8 cellular contexts compared by ENCODE assay signal in the genomic region with DNA sequence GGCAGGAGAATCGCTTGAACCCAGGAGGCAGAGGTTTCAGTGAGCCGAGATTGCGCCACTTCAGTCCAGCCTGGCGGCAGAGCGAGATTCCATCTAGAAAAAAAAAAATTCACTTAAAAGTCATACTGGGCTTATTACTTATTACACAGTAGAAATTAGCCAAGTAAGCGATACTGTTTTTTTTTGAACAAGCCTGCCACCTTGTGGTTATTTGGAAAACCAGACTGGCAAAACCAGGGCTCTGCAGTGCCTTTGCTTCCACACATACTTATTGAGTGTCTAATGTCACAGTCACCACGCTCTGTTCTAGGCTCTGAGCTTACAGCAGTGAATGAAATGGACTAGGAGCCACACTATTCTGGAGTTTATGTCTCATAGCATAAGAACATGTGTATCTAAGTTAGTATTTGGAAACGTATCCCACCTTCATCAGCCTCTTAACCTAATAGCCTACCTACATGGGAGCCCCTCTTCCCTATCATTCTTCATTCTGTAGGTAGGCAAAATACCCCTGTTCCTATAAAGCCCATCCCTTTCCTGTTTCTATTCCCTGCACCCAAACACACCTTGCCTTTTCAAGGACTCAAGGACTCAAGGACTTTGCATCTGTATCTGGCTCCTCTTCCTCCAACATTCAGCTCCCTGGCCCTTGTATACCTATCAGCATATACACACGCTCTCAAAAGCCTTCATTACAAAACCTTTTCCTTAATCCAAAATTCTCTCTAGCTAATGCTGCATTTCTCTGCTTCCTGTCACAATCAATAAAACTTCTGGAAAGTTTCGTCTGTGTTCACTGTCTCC. TPM values are rescaled to one million over a fixed set of nuclear protein-coding genes. Genes with fewer than 3 reads are reported as not detected.
A peak's percentile ranks its signal among the peaks of the same experiment; 100 is the strongest.
DNase-seq lines count a peak whose midpoint lies in the region; ATAC-seq, FAIRE-seq and TF ChIP-seq lines count a peak whose summit lies in the region.

No MANE protein-coding gene starts in this region.

- no peaks in the 10 kb centered on the region for H4K20me1 ChIP-seq in GM12878 (ENCODE audit: control insufficient read depth, insufficient read depth)

- SMC1A ChIA-PET in GM12878 (lab: Charles Lee; ENCODE audit: uncharacterized antibody, unreplicated experiment), result interaction anchor here (1.6 kb wide), 1 partner anchor 10 kb away, joined by 3 read pairs; no protein-coding TSS in a partner anchor

- in situ Hi-C loops in GM12878 (cut with MboI), result no loop called here

- DNase-seq in COLO668 (lab: John Stamatoyannopoulos, UW; ENCODE audit: unreplicated experiment) (peak; percentile 15), GM19238 (ENCODE audit: insufficient read length, low spot score) (peak; percentile 28), NCI-H524 treated with DMSO at 0.1 percent for 48 hours (lab: John Stamatoyannopoulos, UW) (peak; percentile 66), GM12878 (ENCODE audit: low read depth, low spot score) (no peak), inferior parietal cortex (ENCODE audit: extremely low spot score) (peak; percentile 90), suprapubic skin (ENCODE audit: low spot score in 2 of 2) (no peak)
- no peak for DNase-seq in activated CD8-positive, alpha-beta memory T cell treated with anti-CD3 and anti-CD28 coated beads for 24 hours

- WGBS in GM12878 (ENCODE audit: insufficient coverage, insufficient replicate concordance, low lambda C conversion rate, missing lambda C conversion rate), result 20% methylated on average over 10 of the region's 10 CpGs
- 21% methylated on average over 10 of the region's 10 CpGs for WGBS in suprapubic skin

- RAD21 ChIA-PET in GM12878 (lab: Charles Lee; ENCODE audit: unreplicated experiment), result no interaction called here

- H3K4me2 ChIP-seq in GM12878 (ENCODE audit: control insufficient read depth, insufficient read depth), result no peak overlapping the region

- no peak for TF ChIP-seq POLR2A in GM12878 (IDR thresholded peaks at IDR 0.05; ENCODE audit: low read depth, low read length)
- no peak for TF ChIP-seq POLR2A in suprapubic skin (IDR thresholded peaks at IDR 0.05)

- no peak overlapping the region for H2AFZ ChIP-seq in GM12878 (ENCODE audit: control insufficient read depth, low read depth, low read length)

- TF ChIP-seq CTCF in GM12878 (IDR thresholded peaks at IDR 0.05 in 2 of 3, conservative IDR thresholded peaks at IDR 0.05 in 1 of 3; ENCODE audit: control insufficient read depth in 2 of 3, extremely low read depth in 1 of 3, insufficient read depth in 1 of 3, low read depth in 3 of 3, low read length in 3 of 3), result peak; percentile 55 to 70 (median 61)
- peak; percentile 28 to 66 for TF ChIP-seq CTCF in suprapubic skin (IDR thresholded peaks at IDR 0.05)

- no peak for TF ChIP-seq EP300 in GM12878 (IDR thresholded peaks at IDR 0.05; ENCODE audit: borderline replicate concordance in 1 of 2, control insufficient read depth in 1 of 2, low read depth in 2 of 2, low read length in 2 of 2)
- no peak for TF ChIP-seq EP300 in suprapubic skin (IDR thresholded peaks at IDR 0.05)

- POLR2A ChIA-PET in GM12878 (lab: Charles Lee), result no interaction called here

- FAIRE-seq in GM12878 (lab: Jason Lieb, UNC), result peak; percentile 76

- H3K9me3 ChIP-seq in GM12878 (replicated peaks; ENCODE audit: control insufficient read depth, insufficient read depth, low read length) (no peaks in the 10 kb centered on the region), suprapubic skin (no peaks in the 10 kb centered on the region)

- TF ChIP-seq RAD21 in GM12878 (IDR thresholded peaks at IDR 0.05; ENCODE audit: insufficient read depth, low read depth, low read length), result peak; percentile 49

- BruUV-seq in GM12878 (replicated peaks; lab: Mats Ljungman, UMichigan), result no TSS peak

- H3K4me1 ChIP-seq in GM12878 (ENCODE audit: control insufficient read depth, insufficient read depth, low read length) (no peaks in the 10 kb centered on the region), suprapubic skin (no peaks in the 10 kb centered on the region)

- H3K27me3 ChIP-seq in GM12878 (replicated peaks in 1 of 2; ENCODE audit: control insufficient read depth in 2 of 2, insufficient read depth in 2 of 2, low read length in 1 of 2) (no peaks in the 10 kb centered on the region), suprapubic skin (peaks cover 8% of the 10 kb centered on the region)

- no peaks in the 10 kb centered on the region for H3K79me2 ChIP-seq in GM12878 (ENCODE audit: control insufficient read depth, insufficient read depth, low read length)

- ATAC-seq in HG03565 (IDR thresholded peaks at IDR 0.05; ENCODE audit: unreplicated experiment), result peak; percentile 83
- ATAC-seq in GM12878, result peak; percentile 94

- CTCF ChIA-PET in GM12878 (lab: Yijun Ruan, JAX), result interaction anchor here (1.4 to 4.4 kb wide), 5 partner anchors 12 to 1103 kb away, joined by 3 to 26 read pairs (median 5); no protein-coding TSS in a partner anchor

- no peak overlapping the region for H3K27ac ChIP-seq in GM12878 (ENCODE audit: control insufficient read depth, insufficient read depth)
- no peak overlapping the region for H3K27ac ChIP-seq in suprapubic skin

- intact Hi-C loops in GM12878 (cut with micrococcal nuclease; ENCODE audit: unreplicated experiment), result loop anchor here (5.0 kb wide), 1 partner anchor 716 kb away; no protein-coding TSS in a partner anchor

- no peak overlapping the region for H3K4me3 ChIP-seq in GM12878
- H3K4me3 ChIP-seq in suprapubic skin, result no peak overlapping the region

- no peak overlapping the region for H3K9ac ChIP-seq in GM12878 (ENCODE audit: control insufficient read depth, insufficient read depth, low read length)

- H3K36me3 ChIP-seq in GM12878 (ENCODE audit: control insufficient read depth in 2 of 2, insufficient read depth in 2 of 2, low read length in 1 of 2), result no peaks in the 10 kb centered on the region
- no peaks in the 10 kb centered on the region for H3K36me3 ChIP-seq in suprapubic skin

TF ChIP-seq in GM12878, 131 proteins besides CTCF, POLR2A, EP300 and RAD21:
- TF ChIP-seq SMC3 (IDR thresholded peaks at IDR 0.05; ENCODE audit: borderline replicate concordance, low read length) (peak; percentile 33; the same call in 1 of the 2 replicates), RUNX3 (IDR thresholded peaks at IDR 0.05; ENCODE audit: low read length) (peak; percentile 35; the same call in 1 of the 2 replicates), KLF5 (IDR thresholded peaks at IDR 0.05; ENCODE audit: partially characterized antibody) (no peak)

RNA-seq across cellular contexts. Expression of a gene that starts 13.9 kb away (rescaled TPM):
- total RNA-seq in GM12878 (2013; cell fraction: nucleolus; rRNA removed), result 26.2 and 27.4 TPM in 2 replicates
- total RNA-seq in GM12878 (2014; rRNA removed) (123 and 126 TPM in 2 replicates), GM12878 (2014; rRNA removed; fragmentation: Illumina TruSeq; extraction: Trizol) (68.8 and 73.9 TPM in 2 replicates), GM12878 (2021) (190 and 193 TPM in 2 replicates), suprapubic skin (10 to 100 TPM; 20.7 to 31.9 (median 26.2) TPM)
- polyA plus RNA-seq in GM12878 (2011; ENCODE audit: low read depth), result 50.3 TPM
- polyA plus RNA-seq in GM12878 (2011; rRNA removed) (158 and 181 TPM in 2 replicates), GM12878 (2014; fragmentation: Illumina TruSeq; extraction: Trizol) (159 and 169 TPM in 2 replicates), GM12878 (2014; fragmentation: Nextera tagmentation; extraction: Ambion mirVana) (10 to 100 TPM; 27.3 to 57.5 TPM), GM12878 (2014; rRNA removed) (185 and 209 TPM in 2 replicates), GM12878 (2016; fragmentation: Nextera tagmentation; extraction: Ambion mirVana) (10 to 100 TPM; 59.0 to 78.7 TPM)
- polyA plus RNA-seq in GM12878 (2011; cell fraction: cytosol; rRNA removed), result 95.6 and 98.7 TPM in 2 replicates
- 22.4 and 34.3 TPM in 2 replicates for polyA plus RNA-seq in GM12878 (2011; cell fraction: nucleus; rRNA removed)
- polyA plus RNA-seq in GM12878 (2012), result 66.9 and 79.5 TPM in 2 replicates
- polyA minus RNA-seq in GM12878 (2011; rRNA and poly(A)+ RNA removed), result 28.4 and 35.5 TPM in 2 replicates
- 26.5 and 29.0 TPM in 2 replicates for polyA minus RNA-seq in GM12878 (2011; cell fraction: cytosol; rRNA and poly(A)+ RNA removed)
- 4.7 and 9.5 TPM in 2 replicates for polyA minus RNA-seq in GM12878 (2011; cell fraction: nucleus; rRNA and poly(A)+ RNA removed)

Comparison
In these comparisons a context has a peak if more than half of its experiments do, and no peak if none do; other contexts are left out.
1. DNase-seq: peak in COLO668 (single experiment), GM19238 (single experiment), NCI-H524 treated with DMSO at 0.1 percent for 48 hours (single experiment) and inferior parietal cortex (single experiment); none in GM12878 (single experiment), suprapubic skin (0 of 2) and activated CD8-positive, alpha-beta memory T cell treated with anti-CD3 and anti-CD28 coated beads for 24 hours (single experiment).